In genomic region chr14:91232052-91232451, GRCh38 we compare ENCODE assay signal across 16 cellular contexts. TPM values are rescaled to one million over a fixed set of nuclear protein-coding genes. Genes with fewer than 3 reads are reported as not detected.
DNase-seq lines count a peak whose midpoint lies in the region; ATAC-seq and TF ChIP-seq lines count a peak whose summit lies in the region.
"Had no signal": no experiment of that assay in that cellular context is flagged by ENCODE, and none has a peak within 500 bp of the region (broad histone marks: within the 10 kb centered on the region; RNA-seq: fewer than 3 reads in every experiment).

No MANE protein-coding gene starts in this region.

- no peak overlapping the region for H3K4me2 ChIP-seq in smooth muscle cell

- H3K36me3 Mint-ChIP-seq in activated CD4-positive, alpha-beta T cell treated with anti-CD3 and anti-CD28 coated beads, Interleukin-2, amount 10 ng/mL, durations not matched to agents 24 days and 14 days (ENCODE audit: low read depth): peaks cover 59% of the 10 kb centered on the region
- H3K36me3 Mint-ChIP-seq in stimulated activated effector memory CD8-positive, alpha-beta T cell treated with anti-CD3 and anti-CD28 coated beads, Interleukin-12 subunit alpha, Interleukin-12 subunit beta, amount 100 ng/mL, for 72 hours: peaks cover 82% of the 10 kb centered on the region

- H3K79me2 ChIP-seq in smooth muscle cell (ENCODE audit: low read depth): no peaks in the 10 kb centered on the region

- WGBS in smooth muscle cell (ENCODE audit: low lambda C conversion rate): 100% methylated on average over 2 of the region's 2 CpGs

- H3K9ac ChIP-seq in colonic mucosa (ENCODE audit: low read depth in 2 of 2, low read length in 2 of 2) (no peak overlapping the region), smooth muscle cell (ENCODE audit: low read depth) (no peak overlapping the region)

- peak overlapping the region; percentile 24 for H3K4me3 Mint-ChIP-seq in activated CD4-positive, alpha-beta T cell treated with anti-CD3 and anti-CD28 coated beads, Interleukin-2, amount 10 ng/mL, durations not matched to agents 24 days and 14 days
- peak overlapping the region; percentile 71 for H3K4me3 Mint-ChIP-seq in stimulated activated effector memory CD8-positive, alpha-beta T cell treated with anti-CD3 and anti-CD28 coated beads, Interleukin-12 subunit alpha, Interleukin-12 subunit beta, amount 100 ng/mL, for 72 hours

- H3K36me3 ChIP-seq in colonic mucosa: no peaks in the 10 kb centered on the region
- H3K36me3 ChIP-seq in smooth muscle cell (ENCODE audit: low read depth): no peaks in the 10 kb centered on the region

- TF ChIP-seq CTCF in colonic mucosa (IDR thresholded peaks at IDR 0.05) (no peak), smooth muscle cell (IDR thresholded peaks at IDR 0.05; ENCODE audit: borderline replicate concordance, insufficient read depth, poor library complexity, severe bottlenecking) (no peak)

- no peak overlapping the region for H2AFZ ChIP-seq in smooth muscle cell (ENCODE audit: low read depth)

- no peak for DNase-seq in activated CD4-positive, alpha-beta T cell treated with anti-CD3 and anti-CD28 coated beads, Interleukin-2, amount 10 ng/mL, durations not matched to agents 24 days and 14 days
- DNase-seq in activated CD4-positive, alpha-beta T cell treated with anti-CD3 and anti-CD28 coated beads, Interleukin-2, amount 50 U/mL, for 1 hour: no peak
- DNase-seq in NCI-H2029 (lab: John Stamatoyannopoulos, UW): peak; percentile 37
- no peak for DNase-seq in colonic mucosa
- DNase-seq in stimulated activated effector memory CD8-positive, alpha-beta T cell treated with anti-CD3 and anti-CD28 coated beads, Interleukin-12 subunit alpha, Interleukin-12 subunit beta, amount 100 ng/mL, for 72 hours (ENCODE audit: low spot score in 2 of 2): no peak
- DNase-seq in smooth muscle cell (lab: John Stamatoyannopoulos, UW; ENCODE audit: unreplicated experiment): no peak
- DNase-seq: activated gamma-delta T cell treated with Interleukin-2 at 50 U/mL for 16 hours; foreskin keratinocyte; NCI-H1436 treated with DMSO at 0.1 percent for 48 hours; NCI-H526; right cardiac atrium; stimulated activated CD4-positive, alpha-beta T cell treated with anti-CD3 and anti-CD28 coated beads, Interleukin-4, amount 100 ng/mL, for 4 hours had no signal

- ATAC-seq in stimulated activated effector memory CD8-positive, alpha-beta T cell treated with anti-CD3 and anti-CD28 coated beads, Interleukin-12 subunit alpha, Interleukin-12 subunit beta, amount 100 ng/mL, for 72 hours: no peak
- ATAC-seq in HG03159 (IDR thresholded peaks at IDR 0.05; ENCODE audit: unreplicated experiment): no peak
- no peak for ATAC-seq in HG02981 (IDR thresholded peaks at IDR 0.05; ENCODE audit: unreplicated experiment)
- ATAC-seq: foreskin keratinocyte, right cardiac atrium had no signal

- no peaks in the 10 kb centered on the region for H3K27me3 Mint-ChIP-seq in activated CD4-positive, alpha-beta T cell treated with anti-CD3 and anti-CD28 coated beads, Interleukin-2, amount 10 ng/mL, durations not matched to agents 24 days and 14 days
- H3K27me3 Mint-ChIP-seq: IgD-negative memory B cell had no signal

- no peaks in the 10 kb centered on the region for H4K20me1 ChIP-seq in smooth muscle cell (ENCODE audit: low read depth)

- H3K27me3 ChIP-seq in colonic mucosa (no peaks in the 10 kb centered on the region), smooth muscle cell (ENCODE audit: low read depth) (no peaks in the 10 kb centered on the region)
- H3K27me3 ChIP-seq: foreskin keratinocyte had no signal

- H3K9me3 ChIP-seq in colonic mucosa: no peaks in the 10 kb centered on the region
- no peaks in the 10 kb centered on the region for H3K9me3 ChIP-seq in smooth muscle cell (replicated peaks; ENCODE audit: low read depth)

- H3K4me3 ChIP-seq in colonic mucosa (no peak overlapping the region), smooth muscle cell (no peak overlapping the region)
- H3K4me3 ChIP-seq: lung had no signal

- H3K4me1 ChIP-seq in colonic mucosa (no peaks in the 10 kb centered on the region), smooth muscle cell (ENCODE audit: low read depth) (no peaks in the 10 kb centered on the region)

- peak overlapping the region; percentile 99 for H3K27ac Mint-ChIP-seq in activated CD4-positive, alpha-beta T cell treated with anti-CD3 and anti-CD28 coated beads, Interleukin-2, amount 10 ng/mL, durations not matched to agents 24 days and 14 days
- H3K27ac Mint-ChIP-seq in stimulated activated effector memory CD8-positive, alpha-beta T cell treated with anti-CD3 and anti-CD28 coated beads, Interleukin-12 subunit alpha, Interleukin-12 subunit beta, amount 100 ng/mL, for 72 hours: peak overlapping the region; percentile 95

- H3K27ac ChIP-seq in colonic mucosa (peak overlapping the region; percentile 3), smooth muscle cell (ENCODE audit: low read depth) (no peak overlapping the region)
- H3K27ac ChIP-seq: foreskin keratinocyte had no signal

- intact Hi-C loops in activated CD4-positive, alpha-beta T cell treated with anti-CD3 and anti-CD28 coated beads, Interleukin-2, amount 10 ng/mL, durations not matched to agents 24 days and 14 days (cut with micrococcal nuclease): no loop called here
- intact Hi-C loops in colonic mucosa (cut with DNase I): no loop called here

- H3K4me1 Mint-ChIP-seq in activated CD4-positive, alpha-beta T cell treated with anti-CD3 and anti-CD28 coated beads, Interleukin-2, amount 10 ng/mL, durations not matched to agents 24 days and 14 days: peaks cover 62% of the 10 kb centered on the region
- H3K4me1 Mint-ChIP-seq in stimulated activated effector memory CD8-positive, alpha-beta T cell treated with anti-CD3 and anti-CD28 coated beads, Interleukin-12 subunit alpha, Interleukin-12 subunit beta, amount 100 ng/mL, for 72 hours: peaks cover 82% of the 10 kb centered on the region

- peaks cover 11% of the 10 kb centered on the region for H3K9me3 Mint-ChIP-seq in activated CD4-positive, alpha-beta T cell treated with anti-CD3 and anti-CD28 coated beads, Interleukin-2, amount 10 ng/mL, durations not matched to agents 24 days and 14 days
- no peaks in the 10 kb centered on the region for H3K9me3 Mint-ChIP-seq in stimulated activated effector memory CD8-positive, alpha-beta T cell treated with anti-CD3 and anti-CD28 coated beads, Interleukin-12 subunit alpha, Interleukin-12 subunit beta, amount 100 ng/mL, for 72 hours
- H3K9me3 Mint-ChIP-seq: IgD-negative memory B cell had no signal

- no peaks in the 10 kb centered on the region for H3F3A ChIP-seq in smooth muscle cell (ENCODE audit: low read depth)

RNA-seq across cellular contexts. Expression of gene GPR68, which starts 12.5 kb away (rescaled TPM):
- 4.6 and 4.9 TPM in 2 replicates for total RNA-seq in activated CD4-positive, alpha-beta T cell treated with anti-CD3 and anti-CD28 coated beads, Interleukin-2, amount 10 ng/mL, durations not matched to agents 24 days and 14 days
- total RNA-seq in colonic mucosa: under 1 TPM; 0.37 to 0.66 TPM
- total RNA-seq in smooth muscle cell: 2.6 and 4.4 TPM in 2 replicates
- polyA plus RNA-seq in smooth muscle cell: 2.9 and 3.2 TPM in 2 replicates
